ENCODE assay signal across 10 cellular contexts in genomic region chr5:141369994-141370848, GRCh38. TPM values are rescaled to one million over a fixed set of nuclear protein-coding genes. Genes with fewer than 3 reads are reported as not detected.
DNase-seq lines count a peak whose midpoint lies in the region; ATAC-seq, FAIRE-seq and TF ChIP-seq lines count a peak whose summit lies in the region.
"Had no signal": no experiment of that assay in that cellular context is flagged by ENCODE, and none has a peak within 500 bp of the region (broad histone marks: within the 10 kb centered on the region; RNA-seq: fewer than 3 reads in every experiment).

TSS of gene PCDHGB3 (plus strand) at chr5:141370242. CDS start at chr5:141370395, 153 bp downstream.

- TF ChIP-seq POLR2A in HepG2 (IDR thresholded peaks at IDR 0.05; ENCODE audit: insufficient read depth in 1 of 2, low read depth in 2 of 2, low read length in 2 of 2): no peak

- whole genome bisulfite sequencing in liver: 15% methylated on average over 32 of the region's 32 CpGs
- WGBS in HepG2 (ENCODE audit: low lambda C conversion rate): 67% methylated on average over 32 of the region's 32 CpGs

- TF ChIP-seq EP300 in HepG2 (IDR thresholded peaks at IDR 0.05; ENCODE audit: low read depth in 2 of 2, low read length in 2 of 2): no peak
- no peak for TF ChIP-seq EP300 in HepG2 (CRISPR knock-in tag; IDR thresholded peaks at IDR 0.05; ENCODE audit: borderline replicate concordance)

- no peaks in the 10 kb centered on the region for H3K4me1 ChIP-seq in liver (ENCODE audit: control insufficient read depth in 4 of 4, insufficient read depth in 4 of 4, low read length in 3 of 4)
- H3K4me1 ChIP-seq in HepG2 (ENCODE audit: insufficient read depth, low read length): no peaks in the 10 kb centered on the region
- no peaks in the 10 kb centered on the region for H3K4me1 ChIP-seq in foreskin keratinocyte

- H4K20me1 ChIP-seq in HepG2 (ENCODE audit: insufficient read depth, low read length): no peaks in the 10 kb centered on the region

- H3K4me3 Mint-ChIP-seq in nephron progenitor cell: no peak within 1 kb of the TSS
- H3K4me3 Mint-ChIP-seq: brain had no signal

- H3K36me3 Mint-ChIP-seq in nephron progenitor cell (ENCODE audit: low read depth): peaks cover 31% of the 10 kb centered on the region

- FAIRE-seq in HepG2 (lab: Jason Lieb, UNC): no peak
- FAIRE-seq: G401.6 had no signal

- no peak within 1 kb of the TSS for H3K27ac Mint-ChIP-seq in nephron progenitor cell
- H3K27ac Mint-ChIP-seq: brain had no signal

- H3K4me2 ChIP-seq in HepG2 (ENCODE audit: low read depth, low read length): no peak within 1 kb of the TSS

- DNase-seq in HepG2 (ENCODE audit: low spot score) (no peak), foreskin keratinocyte (peak in 1 of 2 donors; percentile 10), nephron progenitor cell (no peak), DMS79 (lab: John Stamatoyannopoulos, UW) (no peak)
- DNase-seq in activated CD4-positive, alpha-beta T cell treated with anti-CD3 and anti-CD28 coated beads for 4 hours: peak; percentile 7 to 14
- DNase-seq in stimulated activated naive CD4-positive, alpha-beta T cell treated with Interleukin-2 at 50 U/mL for 16 hours (lab: John Stamatoyannopoulos, UW): peak; percentile 10

- no peak within 1 kb of the TSS for H2AFZ ChIP-seq in HepG2 (ENCODE audit: low read length)

- TF ChIP-seq CTCF in liver (IDR thresholded peaks at IDR 0.05; ENCODE audit: low read depth, low read length, missing input control): peak; percentile 16
- TF ChIP-seq CTCF in HepG2 (CRISPR knock-in tag; IDR thresholded peaks at IDR 0.05): no peak
- TF ChIP-seq CTCF in foreskin keratinocyte (conservative IDR thresholded peaks at IDR 0.05): peak; percentile 45
- TF ChIP-seq CTCF in nephron progenitor cell (IDR thresholded peaks at IDR 0.05): no peak

- peaks cover 92% of the 10 kb centered on the region for H3K9me3 Mint-ChIP-seq in nephron progenitor cell

- H3K9me3 ChIP-seq in liver (ENCODE audit: control insufficient read depth in 4 of 4, low read length in 3 of 4): peaks cover 44 to 78% (median 57%) of the 10 kb centered on the region in 4 donors
- H3K9me3 ChIP-seq in HepG2 (ENCODE audit: low read length): peaks cover 56% of the 10 kb centered on the region

- H3K9ac ChIP-seq in liver (ENCODE audit: low read depth in 1 of 2, low read length in 2 of 2) (no peak within 1 kb of the TSS), HepG2 (ENCODE audit: insufficient read depth, low read depth, low read length) (no peak within 1 kb of the TSS)

- H3K4me3 ChIP-seq in liver (ENCODE audit: low read depth in 1 of 3, low read length in 3 of 3) (peak within 1 kb of the TSS; percentile 6 to 62 (median 61)), HepG2 (replicated peaks in 1 of 3; ENCODE audit: insufficient read depth in 1 of 3, low read depth in 2 of 3, low read length in 3 of 3) (no peak within 1 kb of the TSS)

- BruUV-seq in HepG2 (replicated peaks; lab: Mats Ljungman, UMichigan): no TSS peak

- TF ChIP-seq RAD21 in liver (IDR thresholded peaks at IDR 0.05): peak; percentile 50 to 60
- no peak for TF ChIP-seq RAD21 in HepG2 (CRISPR knock-in tag; IDR thresholded peaks at IDR 0.05)

- POLR2A ChIA-PET in HepG2 (lab: Yijun Ruan, JAX): no interaction called here

- in situ Hi-C loops in HepG2 (cut with HindIII; ENCODE audit: extremely low pct_ligation_motif_present, low pct_unique_long_range_greater_than_20kb): no loop called here

- ATAC-seq in HepG2 (no peak), HG03095 (IDR thresholded peaks at IDR 0.05; ENCODE audit: unreplicated experiment) (peak; percentile 99), foreskin keratinocyte (no peak)

- no peaks in the 10 kb centered on the region for H3K79me2 ChIP-seq in HepG2 (ENCODE audit: insufficient read depth, low read length)

- no peaks in the 10 kb centered on the region for H3K27me3 Mint-ChIP-seq in nephron progenitor cell (ENCODE audit: low read depth, poor library complexity)
- H3K27me3 Mint-ChIP-seq: brain had no signal

- intact Hi-C loops in HepG2 (cut with micrococcal nuclease; ENCODE audit: unreplicated experiment): no loop called here

- H3K27me3 ChIP-seq in liver (ENCODE audit: control insufficient read depth in 4 of 4, insufficient read depth in 4 of 4, low read length in 3 of 4) (peaks cover 0 to 5% (median 1%) of the 10 kb centered on the region in 4 donors), HepG2 (ENCODE audit: control insufficient read depth in 1 of 2, insufficient read depth in 2 of 2, low read length in 2 of 2) (no peaks in the 10 kb centered on the region), foreskin keratinocyte (peaks cover 59% of the 10 kb centered on the region)

- no peaks in the 10 kb centered on the region for H3K36me3 ChIP-seq in liver (ENCODE audit: control insufficient read depth in 4 of 4, insufficient read depth in 3 of 4, low read depth in 1 of 4, low read length in 3 of 4)
- no peaks in the 10 kb centered on the region for H3K36me3 ChIP-seq in HepG2 (replicated peaks in 1 of 2; ENCODE audit: control insufficient read depth in 1 of 2, insufficient read depth in 2 of 2, low read length in 2 of 2)

- CTCF ChIA-PET in HepG2 (lab: Yijun Ruan, JAX; ENCODE audit: low intra/inter-chr PET ratio, low total read pairs): no interaction called here

- H3K27ac ChIP-seq in liver (ENCODE audit: low read depth in 1 of 2, low read length in 2 of 2) (no peak within 1 kb of the TSS), HepG2 (ENCODE audit: extremely low read length, insufficient read depth, low read length) (no peak within 1 kb of the TSS), foreskin keratinocyte (no peak within 1 kb of the TSS)

- no peaks in the 10 kb centered on the region for H3K4me1 Mint-ChIP-seq in nephron progenitor cell
- H3K4me1 Mint-ChIP-seq: brain had no signal

TF ChIP-seq in liver, 16 proteins besides CTCF, POLR2A, EP300 and RAD21:
- TF ChIP-seq TAF1 (conservative IDR thresholded peaks at IDR 0.05): no peak

TF ChIP-seq in HepG2, 621 proteins besides CTCF, POLR2A, EP300 and RAD21:
- TF ChIP-seq ZNF841 (CRISPR knock-in tag; IDR thresholded peaks at IDR 0.05; ENCODE audit: borderline replicate concordance): no peak

RNA-seq across cellular contexts. Expression of gene PCDHGB3, which starts in this region (rescaled TPM):
- total RNA-seq in liver (1 to 10 TPM in 1 of 2 donors, under 1 TPM in 1; 0.37 to 1.2 TPM), HepG2 (2016; rRNA removed; fragmentation: Illumina TruSeq; extraction: Trizol) (0.13 and 0.40 TPM in 2 replicates), foreskin keratinocyte (0.07 TPM in 1 of 2 replicates, not detected in the other)
- polyA plus RNA-seq in liver (under 1 TPM in 1 of 2 donors, not detected in 1; 0.07 TPM), HepG2 (2011; rRNA removed) (0.44 and 0.67 TPM in 2 replicates), foreskin keratinocyte (0.01 TPM in 1 of 2 replicates, not detected in the other)
- not detected in 2 replicates for total RNA-seq in HepG2 (2016; cell fraction: cytosol; rRNA removed; fragmentation: Illumina TruSeq; extraction: Trizol; ENCODE audit: low read depth)
- total RNA-seq in HepG2 (2016; cell fraction: insoluble cytoplasmic fraction; rRNA removed; fragmentation: Illumina TruSeq; extraction: Trizol): 0.35 TPM in 1 of 2 replicates, not detected in the other
- total RNA-seq in HepG2 (2016; cell fraction: membrane; rRNA removed; fragmentation: Illumina TruSeq; extraction: Trizol): 0.06 TPM in 1 of 2 replicates, not detected in the other
- total RNA-seq in HepG2 (2016; cell fraction: nucleus; rRNA removed; fragmentation: Illumina TruSeq; extraction: Trizol): 1.4 and 1.5 TPM in 2 replicates
- polyA plus RNA-seq in HepG2 (2011; cell fraction: cytosol; rRNA removed): 0.09 and 0.13 TPM in 2 replicates
- polyA plus RNA-seq in HepG2 (2011; cell fraction: nucleus; rRNA removed): 3.2 and 3.3 TPM in 2 replicates
- polyA plus RNA-seq in HepG2 (2012): 0.13 and 0.20 TPM in 2 replicates
- not detected in 2 replicates for polyA plus RNA-seq in HepG2 (2016; cell fraction: cytosol; fragmentation: Illumina TruSeq; extraction: Trizol; ENCODE audit: low read depth)
- not detected in 2 replicates for polyA plus RNA-seq in HepG2 (2016; cell fraction: insoluble cytoplasmic fraction; fragmentation: Illumina TruSeq; extraction: Trizol; ENCODE audit: low read depth)
- polyA plus RNA-seq in HepG2 (2016; cell fraction: membrane; fragmentation: Illumina TruSeq; extraction: Trizol; ENCODE audit: low read depth): not detected in 2 replicates
- polyA plus RNA-seq in HepG2 (2016; cell fraction: nucleus; fragmentation: Illumina TruSeq; extraction: Trizol; ENCODE audit: insufficient read depth, low read depth): 0.55 and 1.2 TPM in 2 replicates
- 0.37 and 4.3 TPM in 2 replicates for polyA minus RNA-seq in HepG2 (2011; rRNA and poly(A)+ RNA removed; ENCODE audit: low replicate concordance)
- 0.49 and 0.62 TPM in 2 replicates for polyA minus RNA-seq in HepG2 (2011; cell fraction: cytosol; rRNA and poly(A)+ RNA removed)
- polyA minus RNA-seq in HepG2 (2011; cell fraction: nucleus; rRNA and poly(A)+ RNA removed): 7.1 and 7.9 TPM in 2 replicates

Comparison
In these comparisons a context has a peak if more than half of its experiments do, and no peak if none do; other contexts are left out.
1. H3K4me3 ChIP-seq: peak in liver (3 of 3); none in HepG2 (0 of 3).
2. CTCF ChIP-seq: peak in liver (single experiment) and foreskin keratinocyte (single experiment); none in HepG2 (single experiment) and nephron progenitor cell (single experiment).
3. DNase-seq: peak in activated CD4-positive, alpha-beta T cell treated with anti-CD3 and anti-CD28 coated beads for 4 hours (2 of 2) and stimulated activated naive CD4-positive, alpha-beta T cell treated with Interleukin-2 at 50 U/mL for 16 hours (single experiment); none in HepG2 (single experiment), nephron progenitor cell (single experiment) and DMS79 (single experiment).